Comparison of ENCODE assay signal across 20 cellular contexts in genomic region chr17:71799657-71800056, GRCh38.
A peak's percentile ranks its signal among the peaks of the same experiment; 100 is the strongest.
DNase-seq lines count a peak whose midpoint lies in the region; ATAC-seq, FAIRE-seq and TF ChIP-seq lines count a peak whose summit lies in the region.
"Had no signal": no experiment of that assay in that cellular context is flagged by ENCODE, and none has a peak within 500 bp of the region (broad histone marks: within the 10 kb centered on the region; RNA-seq: fewer than 3 reads in every experiment).

No MANE protein-coding gene starts in this region.

- no peaks in the 10 kb centered on the region for H3K27me3 ChIP-seq in body of pancreas
- H3K27me3 ChIP-seq in small intestine (ENCODE audit: control insufficient read depth in 2 of 2, insufficient read depth in 2 of 2, low read length in 2 of 2), result no peaks in the 10 kb centered on the region
- no peaks in the 10 kb centered on the region for H3K27me3 ChIP-seq in right cardiac atrium (ENCODE audit: control insufficient read depth, insufficient read depth)
- no peaks in the 10 kb centered on the region for H3K27me3 ChIP-seq in right atrium auricular region
- H3K27me3 ChIP-seq: BLaER1 had no signal

- no peaks in the 10 kb centered on the region for H3K36me3 Mint-ChIP-seq in activated T-helper 17 cell treated with anti-CD3 and anti-CD28 coated beads, Interleukin-2, amount 50 U/mL, for 72 hours (ENCODE audit: low read depth)
- H3K36me3 Mint-ChIP-seq: CD4-positive, CD25-positive, alpha-beta regulatory T cell; CD8-positive, alpha-beta T cell had no signal

- H3K4me1 ChIP-seq in body of pancreas (peaks cover 53% of the 10 kb centered on the region), small intestine (ENCODE audit: control insufficient read depth in 2 of 2, insufficient read depth in 1 of 2, low read depth in 1 of 2, low read length in 1 of 2) (no peaks in the 10 kb centered on the region), right cardiac atrium (ENCODE audit: control insufficient read depth, insufficient read depth, low read length) (no peaks in the 10 kb centered on the region), right atrium auricular region (no peaks in the 10 kb centered on the region)
- H3K4me1 ChIP-seq: BLaER1, Caco-2 had no signal

- peaks cover 8% of the 10 kb centered on the region for H3K27me3 Mint-ChIP-seq in activated T-helper 17 cell treated with anti-CD3 and anti-CD28 coated beads, Interleukin-2, amount 50 U/mL, for 72 hours
- H3K27me3 Mint-ChIP-seq: B cell; CD4-positive, CD25-positive, alpha-beta regulatory T cell had no signal

- ATAC-seq in body of pancreas (peak; percentile 63), right cardiac atrium (no peak)
- ATAC-seq in activated T-helper 17 cell treated with anti-CD3 and anti-CD28 coated beads, Interleukin-2, amount 50 U/mL, for 72 hours (replicated peaks), result no peak
- ATAC-seq: CD8-positive, alpha-beta T cell; HCT116 had no signal

- H3K27ac ChIP-seq in body of pancreas (peak overlapping the region in 3 of 4 donors; percentile 29 to 68 (median 59)), small intestine (ENCODE audit: low read depth in 1 of 2, low read length in 1 of 2) (no peak overlapping the region), right cardiac atrium (ENCODE audit: low read length) (no peak overlapping the region), right atrium auricular region (no peak overlapping the region)
- H3K27ac ChIP-seq: BLaER1, C4-2B, GM23248 had no signal

- WGBS in body of pancreas, 2 donors, result 19 to 20% methylated on average over 3 of the region's 3 CpGs
- 24 to 53% (median 35%) methylated on average over 3 of the region's 3 CpGs for WGBS in small intestine, 3 donors
- WGBS in right cardiac atrium, result 75% methylated on average over 3 of the region's 3 CpGs

- no peak for TF ChIP-seq CTCF in body of pancreas (IDR thresholded peaks at IDR 0.05)
- TF ChIP-seq CTCF in right atrium auricular region (IDR thresholded peaks at IDR 0.05), result no peak

- H3K4me3 ChIP-seq in body of pancreas (no peak overlapping the region), small intestine (ENCODE audit: low read depth in 1 of 2, low read length in 2 of 2) (no peak overlapping the region), right cardiac atrium (ENCODE audit: low read length) (no peak overlapping the region), right atrium auricular region (no peak overlapping the region)
- H3K4me3 ChIP-seq: BLaER1, GM23248 had no signal

- H3K4me1 Mint-ChIP-seq in activated T-helper 17 cell treated with anti-CD3 and anti-CD28 coated beads, Interleukin-2, amount 50 U/mL, for 72 hours, result no peaks in the 10 kb centered on the region
- H3K4me1 Mint-ChIP-seq: B cell; CD4-positive, CD25-positive, alpha-beta regulatory T cell had no signal

- H3K36me3 ChIP-seq in body of pancreas (replicated peaks in 1 of 2; ENCODE audit: insufficient read depth in 1 of 2, low read depth in 2 of 2) (no peaks in the 10 kb centered on the region), small intestine (ENCODE audit: control insufficient read depth in 2 of 2, insufficient read depth in 2 of 2, low read length in 2 of 2) (no peaks in the 10 kb centered on the region), right atrium auricular region (no peaks in the 10 kb centered on the region)
- H3K36me3 ChIP-seq: BLaER1 had no signal

- intact Hi-C loops in body of pancreas (cut with DNase I) (no loop called here), right cardiac atrium (cut with DNase I) (loop anchor here in 1 of 4 donors (10.0 kb wide), 1 partner anchor 75 kb away; no protein-coding TSS in a partner anchor)

- DNase-seq in body of pancreas, result peak; percentile 12 to 44 (median 18)
- DNase-seq in mucosa of gallbladder (ENCODE audit: low spot score), result peak; percentile 45
- DNase-seq in small intestine, result peak; percentile 23
- no peak for DNase-seq in right cardiac atrium
- no peak for DNase-seq in right atrium auricular region (ENCODE audit: low spot score)
- DNase-seq: Caco-2; CD4-positive, CD25-positive, alpha-beta regulatory T cell; CD8-positive, alpha-beta T cell; DMS153; DND-41; GM23248; H9 had no signal

- no peak overlapping the region for H3K27ac Mint-ChIP-seq in activated T-helper 17 cell treated with anti-CD3 and anti-CD28 coated beads, Interleukin-2, amount 50 U/mL, for 72 hours
- H3K27ac Mint-ChIP-seq: B cell; CD4-positive, CD25-positive, alpha-beta regulatory T cell; CD8-positive, alpha-beta T cell; H9 had no signal

- H3K9me3 Mint-ChIP-seq in activated T-helper 17 cell treated with anti-CD3 and anti-CD28 coated beads, Interleukin-2, amount 50 U/mL, for 72 hours, result peaks cover 13% of the 10 kb centered on the region

- FAIRE-seq in small intestine (lab: Jason Lieb, UNC), result no peak
- FAIRE-seq: G401.6, GM19239, H1 had no signal

- no peaks in the 10 kb centered on the region for H3K9me3 ChIP-seq in body of pancreas
- H3K9me3 ChIP-seq in small intestine (ENCODE audit: control insufficient read depth, low read depth), result no peaks in the 10 kb centered on the region
- H3K9me3 ChIP-seq in right cardiac atrium (ENCODE audit: control insufficient read depth, low read length), result no peaks in the 10 kb centered on the region
- no peaks in the 10 kb centered on the region for H3K9me3 ChIP-seq in right atrium auricular region
- H3K9me3 ChIP-seq: BLaER1, Caco-2 had no signal

- H3K4me3 Mint-ChIP-seq in activated T-helper 17 cell treated with anti-CD3 and anti-CD28 coated beads, Interleukin-2, amount 50 U/mL, for 72 hours, result no peak overlapping the region
- H3K4me3 Mint-ChIP-seq: B cell; CD4-positive, CD25-positive, alpha-beta regulatory T cell; CD8-positive, alpha-beta T cell; H9 had no signal

- no peak for TF ChIP-seq POLR2A in body of pancreas (IDR thresholded peaks at IDR 0.05)

Comparison
In these comparisons a context has a peak if more than half of its experiments do, and no peak if none do; other contexts are left out.
1. DNase-seq: peak in body of pancreas (4 of 4), mucosa of gallbladder (single experiment) and small intestine (single experiment); none in right cardiac atrium (0 of 3) and right atrium auricular region (single experiment).
2. H3K27ac ChIP-seq: peak in body of pancreas (3 of 4); none in small intestine (0 of 2), right cardiac atrium (single experiment) and right atrium auricular region (0 of 2).